In the genomic region with DNA sequence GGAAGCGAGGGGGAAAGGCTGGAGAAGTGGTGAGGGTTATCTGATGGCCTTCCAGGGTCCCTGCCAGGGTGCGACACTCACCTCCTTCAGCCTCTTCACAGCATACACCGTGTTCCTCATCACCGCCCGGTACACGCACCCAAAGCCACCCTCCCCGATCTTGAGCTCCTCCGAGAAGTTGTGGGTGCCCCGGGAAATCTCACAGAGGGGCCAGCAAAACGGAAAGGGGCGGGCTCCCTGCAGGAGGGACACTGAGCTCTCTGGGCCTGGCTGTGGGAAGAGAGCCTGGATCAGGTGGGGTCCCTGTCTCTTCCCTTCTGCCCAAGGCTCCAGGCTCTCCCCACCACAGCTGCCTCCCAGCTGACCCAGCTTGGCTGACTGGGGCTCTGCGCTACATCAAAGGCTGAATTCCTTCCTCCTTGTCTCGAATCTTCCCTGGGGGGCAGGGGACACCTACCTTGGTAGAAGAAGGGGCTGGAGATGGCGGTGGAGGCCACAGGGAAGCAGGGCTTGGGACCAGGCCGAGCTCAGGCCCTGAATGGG, we compare ENCODE assay signal across 9 cellular contexts. TPM values are rescaled to one million over a fixed set of nuclear protein-coding genes. Genes with fewer than 3 reads are reported as not detected.
A peak's percentile ranks its signal among the peaks of the same experiment; 100 is the strongest.
DNase-seq lines count a peak whose midpoint lies in the region; ATAC-seq, FAIRE-seq and TF ChIP-seq lines count a peak whose summit lies in the region.
"Had no signal": no experiment of that assay in that cellular context is flagged by ENCODE, and none has a peak within 500 bp of the region (broad histone marks: within the 10 kb centered on the region; RNA-seq: fewer than 3 reads in every experiment).

No MANE protein-coding gene starts in this region.

- H3K27me3 Mint-ChIP-seq in GM23338 (ENCODE audit: insufficient read depth, low read depth, poor library complexity) = peaks cover 5% of the 10 kb centered on the region
- no peaks in the 10 kb centered on the region for H3K27me3 Mint-ChIP-seq in T-helper 2 cell treated with Interferon-gamma antibody and Interleukin-4, amounts not matched to agents 5 μg/mL and 100 μg/mL, for 36 hours (ENCODE audit: low read depth)

- ATAC-seq in GM23338 = no peak
- ATAC-seq in GM19455 (IDR thresholded peaks at IDR 0.05; ENCODE audit: unreplicated experiment) = no peak

- H3K9ac ChIP-seq in skeletal muscle satellite cell (ENCODE audit: low read depth, low read length) = peak overlapping the region; percentile 90

- H3K27me3 ChIP-seq in GM23338 (ENCODE audit: insufficient read depth) (no peaks in the 10 kb centered on the region), skeletal muscle satellite cell (ENCODE audit: control insufficient read depth, insufficient read depth, low read length) (no peaks in the 10 kb centered on the region)

- no peaks in the 10 kb centered on the region for H3K9me3 Mint-ChIP-seq in GM23338
- H3K9me3 Mint-ChIP-seq in T-helper 2 cell treated with Interferon-gamma antibody and Interleukin-4, amounts not matched to agents 5 μg/mL and 100 μg/mL, for 36 hours = no peaks in the 10 kb centered on the region

- no peak overlapping the region for H3K27ac ChIP-seq in GM23338 (ENCODE audit: low read depth)

- no peak for TF ChIP-seq POLR2A in H54 (IDR thresholded peaks at IDR 0.05; ENCODE audit: low read depth, low read length)

- no peaks in the 10 kb centered on the region for H3K79me2 ChIP-seq in GM23338 (replicated peaks; ENCODE audit: insufficient read depth)

- DNase-seq in GM23338 (ENCODE audit: low spot score) = no peak
- no peak for DNase-seq in T-helper 2 cell treated with Interferon-gamma antibody and Interleukin-4, amounts not matched to agents 5 μg/mL and 100 μg/mL, for 36 hours (ENCODE audit: low spot score)
- no peak for DNase-seq in fibroblast of mammary gland (ENCODE audit: low read depth)
- no peak for DNase-seq in NCI-H1048 (lab: John Stamatoyannopoulos, UW)
- no peak for DNase-seq in T-helper 9 cell
- no peak for DNase-seq in H54 (ENCODE audit: insufficient read length, low spot score)
- DNase-seq: amygdala had no signal

- peak overlapping the region; percentile 64 for H3K4me2 ChIP-seq in GM23338
- peak overlapping the region; percentile 98 for H3K4me2 ChIP-seq in skeletal muscle satellite cell (ENCODE audit: low read length)

- peaks cover 35% of the 10 kb centered on the region for H3K4me1 Mint-ChIP-seq in GM23338
- peaks cover 7% of the 10 kb centered on the region for H3K4me1 Mint-ChIP-seq in T-helper 2 cell treated with Interferon-gamma antibody and Interleukin-4, amounts not matched to agents 5 μg/mL and 100 μg/mL, for 36 hours (ENCODE audit: low read depth)

- H2AFZ ChIP-seq in GM23338 = no peak overlapping the region

- H3K4me3 ChIP-seq in GM23338 (peak overlapping the region; percentile 45; the same call in 1 of the 2 replicates), fibroblast of mammary gland (ENCODE audit: control insufficient read depth, low read depth, low read length) (peak overlapping the region; percentile 52), skeletal muscle satellite cell (ENCODE audit: low read length) (peak overlapping the region; percentile 83)

- no peaks in the 10 kb centered on the region for H3K9me3 ChIP-seq in skeletal muscle satellite cell (replicated peaks; ENCODE audit: low read length)

- peaks cover 14% of the 10 kb centered on the region; the same call in 2 of the 3 replicates for H3K36me3 Mint-ChIP-seq in GM23338 (ENCODE audit: low read depth)
- H3K36me3 Mint-ChIP-seq in T-helper 2 cell treated with Interferon-gamma antibody and Interleukin-4, amounts not matched to agents 5 μg/mL and 100 μg/mL, for 36 hours (ENCODE audit: low read depth) = peaks cover 21% of the 10 kb centered on the region

- peak overlapping the region; percentile 67; the same call in 1 of the 2 replicates for H3K27ac Mint-ChIP-seq in GM23338
- peak overlapping the region; percentile 86 for H3K27ac Mint-ChIP-seq in T-helper 2 cell treated with Interferon-gamma antibody and Interleukin-4, amounts not matched to agents 5 μg/mL and 100 μg/mL, for 36 hours

- no peaks in the 10 kb centered on the region for H4K20me1 ChIP-seq in GM23338 (replicated peaks; ENCODE audit: insufficient read depth)

- peak overlapping the region; percentile 72 for H3K4me3 Mint-ChIP-seq in GM23338
- peak overlapping the region; percentile 88 for H3K4me3 Mint-ChIP-seq in T-helper 2 cell treated with Interferon-gamma antibody and Interleukin-4, amounts not matched to agents 5 μg/mL and 100 μg/mL, for 36 hours

- no peak for FAIRE-seq in H54 (lab: Jason Lieb, UNC)

- H3K9me2 ChIP-seq in GM23338 (ENCODE audit: insufficient read depth) = no peaks in the 10 kb centered on the region

- TF ChIP-seq CTCF in GM23338 (conservative IDR thresholded peaks at IDR 0.05; ENCODE audit: low read depth in 2 of 2) = no peak
- no peak for TF ChIP-seq CTCF in fibroblast of mammary gland (conservative IDR thresholded peaks at IDR 0.05; ENCODE audit: control insufficient read depth, insufficient read depth, low read depth, low read length)

- no peaks in the 10 kb centered on the region for H3K36me3 ChIP-seq in GM23338 (ENCODE audit: insufficient read depth)
- H3K36me3 ChIP-seq in skeletal muscle satellite cell (ENCODE audit: insufficient read depth, low read length) = peaks cover 36% of the 10 kb centered on the region

- no peaks in the 10 kb centered on the region for H3F3A ChIP-seq in GM23338 (replicated peaks; ENCODE audit: low read depth)

- H3K4me1 ChIP-seq in GM23338 (ENCODE audit: insufficient read depth) (peaks cover 6% of the 10 kb centered on the region; the same call in 1 of the 2 replicates), skeletal muscle satellite cell (ENCODE audit: control insufficient read depth, insufficient read depth, low read length) (peaks cover 32% of the 10 kb centered on the region)

TF ChIP-seq in GM23338, 12 proteins besides CTCF, POLR2A, EP300 and RAD21 (continues in another document):
- no peak for TF ChIP-seq ZNF331 (CRISPR knock-in tag; IDR thresholded peaks at IDR 0.05; ENCODE audit: low read depth)
- TF ChIP-seq CREB1 (CRISPR knock-in tag; IDR thresholded peaks at IDR 0.05; ENCODE audit: low read depth) = no peak

RNA-seq across cellular contexts. Expression of gene IRAK1, which starts 1.1 kb away (rescaled TPM):
- total RNA-seq in GM23338 (2014; rRNA removed; shearing (Covaris generic)) = 30.4 and 38.0 TPM in 2 replicates
- polyA plus RNA-seq in GM23338 (2016; fragmentation: Nextera tagmentation; extraction: Ambion mirVana) = 21.6 and 23.0 TPM in 2 replicates
- total RNA-seq in skeletal muscle satellite cell (2012; rRNA removed) = 60.3 and 68.2 TPM in 2 replicates

RNA-seq across cellular contexts. Expression of gene TMEM187, which starts 46.0 kb away (rescaled TPM):
- total RNA-seq in GM23338 (2014; rRNA removed; shearing (Covaris generic)) = 4.4 and 9.7 TPM in 2 replicates
- polyA plus RNA-seq in GM23338 (2016; fragmentation: Nextera tagmentation; extraction: Ambion mirVana) = 2.4 and 2.5 TPM in 2 replicates
- total RNA-seq in skeletal muscle satellite cell (2012; rRNA removed) = 6.8 and 7.6 TPM in 2 replicates

RNA-seq across cellular contexts. Expression of gene HCFC1, which starts 47.0 kb away (rescaled TPM):
- 169 and 188 TPM in 2 replicates for total RNA-seq in GM23338 (2014; rRNA removed; shearing (Covaris generic))
- polyA plus RNA-seq in GM23338 (2016; fragmentation: Nextera tagmentation; extraction: Ambion mirVana) = 33.0 and 33.2 TPM in 2 replicates
- 22.6 and 24.5 TPM in 2 replicates for total RNA-seq in skeletal muscle satellite cell (2012; rRNA removed)
